ENCODE assay signal across 9 cellular contexts in the genomic region with DNA sequence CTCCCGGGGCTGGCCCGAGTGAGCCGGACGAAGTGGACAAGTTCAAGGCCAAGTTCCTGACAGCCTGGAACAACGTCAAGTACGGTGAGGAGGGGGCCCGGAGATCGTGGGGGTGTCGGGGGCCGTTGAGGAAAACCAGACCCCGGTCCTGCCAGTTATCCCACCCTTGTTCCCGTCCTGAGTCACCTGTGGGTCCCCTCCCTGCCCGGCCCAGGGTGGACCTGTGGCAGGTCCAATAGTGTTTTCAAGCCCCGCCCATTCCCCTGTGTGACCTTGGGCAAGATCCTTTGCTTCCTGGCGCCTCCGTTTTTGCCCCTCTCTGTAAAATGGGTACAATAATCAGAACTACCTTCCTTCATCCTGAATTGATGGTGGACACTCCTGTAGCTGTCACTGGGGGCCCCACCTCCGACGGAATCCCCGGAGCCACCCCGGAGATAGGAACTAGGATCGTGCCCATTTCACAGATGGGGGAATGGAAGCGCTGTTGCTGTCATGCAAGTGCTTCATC. TPM values are rescaled to one million over a fixed set of nuclear protein-coding genes. Genes with fewer than 3 reads are reported as not detected.
A peak's percentile ranks its signal among the peaks of the same experiment; 100 is the strongest.
DNase-seq lines count a peak whose midpoint lies in the region; ATAC-seq, FAIRE-seq and TF ChIP-seq lines count a peak whose summit lies in the region.
"Had no signal": no experiment of that assay in that cellular context is flagged by ENCODE, and none has a peak within 500 bp of the region (broad histone marks: within the 10 kb centered on the region; RNA-seq: fewer than 3 reads in every experiment).

No MANE protein-coding gene starts in this region.

- peaks cover 15% of the 10 kb centered on the region for H3K79me2 ChIP-seq in Karpas-422 (ENCODE audit: low read length)
- peaks cover 11% of the 10 kb centered on the region for H3K79me2 ChIP-seq in GM12878 (ENCODE audit: control insufficient read depth, insufficient read depth, low read length)

- SMC1A ChIA-PET in GM12878 (lab: Charles Lee; ENCODE audit: uncharacterized antibody, unreplicated experiment), result no interaction called here

- TF ChIP-seq RAD21 in GM12878 (IDR thresholded peaks at IDR 0.05; ENCODE audit: insufficient read depth, low read depth, low read length), result no peak

- intact Hi-C loops in GM12878 (cut with micrococcal nuclease; ENCODE audit: unreplicated experiment), result no loop called here
- intact Hi-C loops in left colon (cut with DNase I, micrococcal nuclease), result no loop called here

- H3K4me1 ChIP-seq in Karpas-422 (ENCODE audit: low read length) (peaks cover 19% of the 10 kb centered on the region), GM12878 (ENCODE audit: control insufficient read depth, insufficient read depth, low read length) (peaks cover 11% of the 10 kb centered on the region), subcutaneous abdominal adipose tissue (ENCODE audit: control insufficient read depth in 5 of 5, insufficient read depth in 5 of 5, low read length in 5 of 5) (peaks cover 2 to 19% (median 16%) of the 10 kb centered on the region in 5 donors)

- POLR2A ChIA-PET in GM12878 (lab: Charles Lee), result interaction anchor here (0.5 to 2.5 kb wide), 5 partner anchors 9 to 527 kb away, joined by 3 to 7 read pairs (median 6); no protein-coding TSS in a partner anchor

- 13% methylated on average over 22 of the region's 22 CpGs for WGBS in GM12878 (ENCODE audit: insufficient coverage, insufficient replicate concordance, low lambda C conversion rate, missing lambda C conversion rate)

- H3K4me3 ChIP-seq in Karpas-422 (ENCODE audit: low read length) (peak overlapping the region; percentile 83), GM12878 (peak overlapping the region; percentile 93), subcutaneous abdominal adipose tissue (ENCODE audit: low read depth in 1 of 5, low read length in 5 of 5) (peak overlapping the region; percentile 77 to 87 (median 85))

- H4K20me1 ChIP-seq in Karpas-422 (ENCODE audit: insufficient read depth, low read depth, low read length) (no peaks in the 10 kb centered on the region), GM12878 (ENCODE audit: control insufficient read depth, insufficient read depth) (no peaks in the 10 kb centered on the region)

- H3K9me3 ChIP-seq in Karpas-422 (ENCODE audit: low read length) (no peaks in the 10 kb centered on the region), GM12878 (replicated peaks; ENCODE audit: control insufficient read depth, insufficient read depth, low read length) (no peaks in the 10 kb centered on the region), subcutaneous abdominal adipose tissue (ENCODE audit: control insufficient read depth in 5 of 5, low read length in 5 of 5) (no peaks in the 10 kb centered on the region)

- peak overlapping the region; percentile 87 for H3K9ac ChIP-seq in Karpas-422 (ENCODE audit: low read length)
- peak overlapping the region; percentile 97 for H3K9ac ChIP-seq in GM12878 (ENCODE audit: control insufficient read depth, insufficient read depth, low read length)
- H3K9ac ChIP-seq in subcutaneous abdominal adipose tissue (ENCODE audit: low read length in 5 of 5), result peak overlapping the region; percentile 81 to 94 (median 90)

- H3K9me2 ChIP-seq in Karpas-422 (replicated peaks; ENCODE audit: insufficient read depth, low read length), result no peaks in the 10 kb centered on the region

- no peak for TF ChIP-seq EP300 in GM12878 (IDR thresholded peaks at IDR 0.05; ENCODE audit: borderline replicate concordance in 1 of 2, control insufficient read depth in 1 of 2, low read depth in 2 of 2, low read length in 2 of 2)

- H3K27me3 ChIP-seq in Karpas-422 (ENCODE audit: low read length) (no peaks in the 10 kb centered on the region), GM12878 (replicated peaks in 1 of 2; ENCODE audit: control insufficient read depth in 2 of 2, insufficient read depth in 2 of 2, low read length in 1 of 2) (peaks cover 0 to 1% of the 10 kb centered on the region in 2 experiments; a peak in 1 of 4 replicates), subcutaneous abdominal adipose tissue (ENCODE audit: control insufficient read depth in 5 of 5, insufficient read depth in 4 of 5, low read length in 5 of 5) (no peaks in the 10 kb centered on the region)

- RAD21 ChIA-PET in GM12878 (lab: Charles Lee; ENCODE audit: unreplicated experiment), result no interaction called here

- peaks cover 10% of the 10 kb centered on the region; the same call in 1 of the 2 replicates for H3K36me3 ChIP-seq in Karpas-422 (ENCODE audit: insufficient read depth, low read length)
- peaks cover 0 to 1% of the 10 kb centered on the region in 2 experiments; a peak in 2 of 4 replicates for H3K36me3 ChIP-seq in GM12878 (ENCODE audit: control insufficient read depth in 2 of 2, insufficient read depth in 2 of 2, low read length in 1 of 2)
- H3K36me3 ChIP-seq in subcutaneous abdominal adipose tissue (ENCODE audit: control insufficient read depth in 5 of 5, insufficient read depth in 5 of 5, low read length in 5 of 5), result peaks cover 0 to 22% (median 17%) of the 10 kb centered on the region in 5 donors

- no peak for TF ChIP-seq CTCF in GM12878 (IDR thresholded peaks at IDR 0.05 in 2 of 3, conservative IDR thresholded peaks at IDR 0.05 in 1 of 3; ENCODE audit: control insufficient read depth in 2 of 3, extremely low read depth in 1 of 3, insufficient read depth in 1 of 3, low read depth in 3 of 3, low read length in 3 of 3)

- DNase-seq in NCI-H82 (lab: John Stamatoyannopoulos, UW), result peak; percentile 24
- DNase-seq in NCI-H82 treated with DMSO at 0.1 percent for 48 hours (lab: John Stamatoyannopoulos, UW; ENCODE audit: unreplicated experiment), result no peak
- DNase-seq in Karpas-422, result peak; percentile 66
- DNase-seq in GM12878 (ENCODE audit: low read depth, low spot score), result no peak
- DNase-seq in left colon, result peak; percentile 85
- no peak for DNase-seq in NCI-H524 (lab: John Stamatoyannopoulos, UW)
- DNase-seq in DMS153 (lab: John Stamatoyannopoulos, UW), result no peak

- H2AFZ ChIP-seq in Karpas-422 (ENCODE audit: low read length) (peak overlapping the region; percentile 21), GM12878 (ENCODE audit: control insufficient read depth, low read depth, low read length) (peak overlapping the region; percentile 86)

- CTCF ChIA-PET in GM12878 (lab: Yijun Ruan, JAX), result interaction anchor here (1.1 kb wide), 1 partner anchor 99 kb away, joined by 3 read pairs; no protein-coding TSS in a partner anchor

- H3K4me2 ChIP-seq in Karpas-422 (ENCODE audit: low read depth, low read length, poor library complexity, severe bottlenecking) (peak overlapping the region; percentile 67), GM12878 (ENCODE audit: control insufficient read depth, insufficient read depth) (peak overlapping the region; percentile 100)

- no TSS peak for BruUV-seq in GM12878 (replicated peaks; lab: Mats Ljungman, UMichigan)

- no peak for FAIRE-seq in GM12878 (lab: Jason Lieb, UNC)
- FAIRE-seq: G401.6 had no signal

- in situ Hi-C loops in GM12878 (cut with MboI), result no loop called here

- peak; percentile 52 for ATAC-seq in GM12878
- peak; percentile 67 for ATAC-seq in left colon

- no peak; the same call in 1 of the 2 replicates for TF ChIP-seq POLR2A in GM12878 (IDR thresholded peaks at IDR 0.05; ENCODE audit: low read depth, low read length)

- H3K27ac ChIP-seq in Karpas-422 (ENCODE audit: low read length), result no peak overlapping the region
- H3K27ac ChIP-seq in GM12878 (ENCODE audit: control insufficient read depth, insufficient read depth), result peak overlapping the region; percentile 83
- H3K27ac ChIP-seq in subcutaneous abdominal adipose tissue (ENCODE audit: low read depth, low read length), result peak overlapping the region; percentile 30

RNA-seq across cellular contexts. Expression of a gene that starts 0.6 kb away (rescaled TPM):
- total RNA-seq in Karpas-422 (2014; rRNA removed; shearing (Covaris generic); ENCODE audit: low replicate concordance), result 7.0 and 15.2 TPM in 2 replicates
- 11.7 and 13.3 TPM in 2 replicates for total RNA-seq in GM12878 (2013; cell fraction: nucleolus; rRNA removed)
- total RNA-seq in GM12878 (2014; rRNA removed) (15.6 and 16.8 TPM in 2 replicates), GM12878 (2014; rRNA removed; fragmentation: Illumina TruSeq; extraction: Trizol) (8.1 and 8.4 TPM in 2 replicates), GM12878 (2021) (24.2 and 24.3 TPM in 2 replicates), left colon (10 to 100 TPM; 87.0 to 93.9 TPM)
- 7.4 TPM for polyA plus RNA-seq in GM12878 (2011; ENCODE audit: low read depth)
- polyA plus RNA-seq in GM12878 (2011; rRNA removed) (7.9 and 14.5 TPM in 2 replicates), GM12878 (2014; fragmentation: Illumina TruSeq; extraction: Trizol) (1.2 and 7.7 TPM in 2 replicates), GM12878 (2014; fragmentation: Nextera tagmentation; extraction: Ambion mirVana) (1 to 10 TPM in 1 of 2 experiments, under 1 TPM in 1; 0.39 to 2.3 TPM), GM12878 (2014; rRNA removed) (26.7 and 28.7 TPM in 2 replicates), GM12878 (2016; fragmentation: Nextera tagmentation; extraction: Ambion mirVana) (10 to 100 TPM; 12.4 to 14.6 TPM)
- polyA plus RNA-seq in GM12878 (2011; cell fraction: cytosol; rRNA removed), result 20.2 and 26.1 TPM in 2 replicates
- polyA plus RNA-seq in GM12878 (2011; cell fraction: nucleus; rRNA removed), result 45.2 and 57.3 TPM in 2 replicates
- 17.3 and 23.3 TPM in 2 replicates for polyA plus RNA-seq in GM12878 (2012)
- polyA minus RNA-seq in GM12878 (2011; rRNA and poly(A)+ RNA removed), result 10.1 and 22.5 TPM in 2 replicates
- polyA minus RNA-seq in GM12878 (2011; cell fraction: cytosol; rRNA and poly(A)+ RNA removed), result 6.4 and 9.4 TPM in 2 replicates
- 10.0 and 14.4 TPM in 2 replicates for polyA minus RNA-seq in GM12878 (2011; cell fraction: nucleus; rRNA and poly(A)+ RNA removed)

RNA-seq across cellular contexts. Expression of a gene that starts 21.5 kb away (rescaled TPM):
- 30.0 and 41.7 TPM in 2 replicates for total RNA-seq in Karpas-422 (2014; rRNA removed; shearing (Covaris generic); ENCODE audit: low replicate concordance)
- total RNA-seq in GM12878 (2013; cell fraction: nucleolus; rRNA removed), result 18.6 and 20.9 TPM in 2 replicates
- total RNA-seq in GM12878 (2014; rRNA removed) (25.3 and 31.0 TPM in 2 replicates), GM12878 (2014; rRNA removed; fragmentation: Illumina TruSeq; extraction: Trizol) (17.6 and 21.0 TPM in 2 replicates), GM12878 (2021) (32.7 and 36.2 TPM in 2 replicates), left colon (10 to 100 TPM; 12.9 to 14.9 TPM)
- polyA plus RNA-seq in GM12878 (2011; ENCODE audit: low read depth), result 10.2 TPM
- polyA plus RNA-seq in GM12878 (2011; rRNA removed) (17.2 and 17.4 TPM in 2 replicates), GM12878 (2014; fragmentation: Illumina TruSeq; extraction: Trizol) (21.9 and 24.7 TPM in 2 replicates), GM12878 (2014; fragmentation: Nextera tagmentation; extraction: Ambion mirVana) (1 to 10 TPM in 1 of 2 experiments, under 1 TPM in 1; 0.98 to 3.4 TPM), GM12878 (2014; rRNA removed) (42.5 and 42.6 TPM in 2 replicates), GM12878 (2016; fragmentation: Nextera tagmentation; extraction: Ambion mirVana) (10 to 100 TPM; 24.7 to 27.4 TPM)
- polyA plus RNA-seq in GM12878 (2011; cell fraction: cytosol; rRNA removed), result 12.3 and 17.7 TPM in 2 replicates
- polyA plus RNA-seq in GM12878 (2011; cell fraction: nucleus; rRNA removed), result 43.9 and 57.1 TPM in 2 replicates
- 18.6 and 27.4 TPM in 2 replicates for polyA plus RNA-seq in GM12878 (2012)
- 5.3 and 7.0 TPM in 2 replicates for polyA minus RNA-seq in GM12878 (2011; rRNA and poly(A)+ RNA removed)
- polyA minus RNA-seq in GM12878 (2011; cell fraction: cytosol; rRNA and poly(A)+ RNA removed), result 8.0 and 9.6 TPM in 2 replicates
- 12.5 and 24.5 TPM in 2 replicates for polyA minus RNA-seq in GM12878 (2011; cell fraction: nucleus; rRNA and poly(A)+ RNA removed)

RNA-seq across cellular contexts. Expression of a gene that starts 24.5 kb away (rescaled TPM):
- 2.3 and 3.7 TPM in 2 replicates for total RNA-seq in Karpas-422 (2014; rRNA removed; shearing (Covaris generic); ENCODE audit: low replicate concordance)
- total RNA-seq in GM12878 (2013; cell fraction: nucleolus; rRNA removed), result 1.3 and 1.9 TPM in 2 replicates
- total RNA-seq in GM12878 (2014; rRNA removed) (3.4 TPM in 2 replicates), GM12878 (2014; rRNA removed; fragmentation: Illumina TruSeq; extraction: Trizol) (7.6 and 8.5 TPM in 2 replicates), GM12878 (2021) (10.2 and 11.0 TPM in 2 replicates), left colon (10 to 100 TPM in 1 of 2 donors, 1 to 10 TPM in 1; 9.3 to 12.5 TPM)
- polyA plus RNA-seq in GM12878 (2011; ENCODE audit: low read depth), result 4.1 TPM
- polyA plus RNA-seq in GM12878 (2011; rRNA removed) (11.9 and 17.0 TPM in 2 replicates), GM12878 (2014; fragmentation: Illumina TruSeq; extraction: Trizol) (3.6 and 5.2 TPM in 2 replicates), GM12878 (2014; fragmentation: Nextera tagmentation; extraction: Ambion mirVana) (1 to 10 TPM in 1 of 2 experiments, under 1 TPM in 1; 0.53 to 4.9 TPM), GM12878 (2014; rRNA removed) (17.2 and 18.0 TPM in 2 replicates), GM12878 (2016; fragmentation: Nextera tagmentation; extraction: Ambion mirVana) (1 to 10 TPM; 5.9 to 9.3 TPM)
- 19.5 and 28.1 TPM in 2 replicates for polyA plus RNA-seq in GM12878 (2011; cell fraction: cytosol; rRNA removed)
- polyA plus RNA-seq in GM12878 (2011; cell fraction: nucleus; rRNA removed), result 11.9 and 14.9 TPM in 2 replicates
- polyA plus RNA-seq in GM12878 (2012), result 11.9 and 14.9 TPM in 2 replicates
- 5.3 and 8.3 TPM in 2 replicates for polyA minus RNA-seq in GM12878 (2011; rRNA and poly(A)+ RNA removed)
- 2.9 and 5.2 TPM in 2 replicates for polyA minus RNA-seq in GM12878 (2011; cell fraction: cytosol; rRNA and poly(A)+ RNA removed)
- 1.7 and 1.8 TPM in 2 replicates for polyA minus RNA-seq in GM12878 (2011; cell fraction: nucleus; rRNA and poly(A)+ RNA removed)

RNA-seq across cellular contexts. Expression of a gene that starts 27.1 kb away (rescaled TPM):
- total RNA-seq in Karpas-422 (2014; rRNA removed; shearing (Covaris generic); ENCODE audit: low replicate concordance), result not detected in 2 replicates
- total RNA-seq in GM12878 (2013; cell fraction: nucleolus; rRNA removed), result not detected in 2 replicates
- 0.11 TPM in 1 of 2 replicates, not detected in the other for total RNA-seq in GM12878 (2014; rRNA removed)
- 0.14 TPM in 1 of 2 replicates, not detected in the other for total RNA-seq in GM12878 (2014; rRNA removed; fragmentation: Illumina TruSeq; extraction: Trizol)
- total RNA-seq in GM12878 (2021), result not detected in 2 replicates
- not detected for polyA plus RNA-seq in GM12878 (2011; ENCODE audit: low read depth)
- polyA plus RNA-seq in GM12878 (2011; rRNA removed), result 0.04 TPM in 1 of 2 replicates, not detected in the other
- 0.03 TPM in 1 of 2 replicates, not detected in the other for polyA plus RNA-seq in GM12878 (2011; cell fraction: cytosol; rRNA removed)
- not detected in 2 replicates for polyA plus RNA-seq in GM12878 (2011; cell fraction: nucleus; rRNA removed)
- polyA plus RNA-seq in GM12878 (2012), result not detected in 2 replicates
- not detected in 2 replicates for polyA plus RNA-seq in GM12878 (2014; fragmentation: Illumina TruSeq; extraction: Trizol)
- not detected for polyA plus RNA-seq in GM12878 (2014; fragmentation: Nextera tagmentation; extraction: Ambion mirVana)
- 0.14 TPM in 1 of 2 replicates, not detected in the other for polyA plus RNA-seq in GM12878 (2014; rRNA removed)
- polyA plus RNA-seq in GM12878 (2016; fragmentation: Nextera tagmentation; extraction: Ambion mirVana), result not detected
- polyA minus RNA-seq in GM12878 (2011; rRNA and poly(A)+ RNA removed), result not detected in 2 replicates
- polyA minus RNA-seq in GM12878 (2011; cell fraction: cytosol; rRNA and poly(A)+ RNA removed), result not detected in 2 replicates
- polyA minus RNA-seq in GM12878 (2011; cell fraction: nucleus; rRNA and poly(A)+ RNA removed), result not detected in 2 replicates
- total RNA-seq in left colon, result under 1 TPM; 0.15 to 0.20 TPM

RNA-seq across cellular contexts. Expression of a gene that starts 41.1 kb away (rescaled TPM):
- total RNA-seq in Karpas-422 (2014; rRNA removed; shearing (Covaris generic); ENCODE audit: low replicate concordance), result 25.0 and 53.9 TPM in 2 replicates
- 30.3 and 40.1 TPM in 2 replicates for total RNA-seq in GM12878 (2013; cell fraction: nucleolus; rRNA removed)
- 49.0 and 60.4 TPM in 2 replicates for total RNA-seq in GM12878 (2014; rRNA removed)
- total RNA-seq in GM12878 (2014; rRNA removed; fragmentation: Illumina TruSeq; extraction: Trizol), result 44.3 and 54.7 TPM in 2 replicates
- 61.2 and 76.2 TPM in 2 replicates for total RNA-seq in GM12878 (2021)
- 19.1 TPM for polyA plus RNA-seq in GM12878 (2011; ENCODE audit: low read depth)
- polyA plus RNA-seq in GM12878 (2011; rRNA removed), result 23.7 and 42.6 TPM in 2 replicates
- polyA plus RNA-seq in GM12878 (2011; cell fraction: cytosol; rRNA removed), result 45.2 and 63.6 TPM in 2 replicates
- polyA plus RNA-seq in GM12878 (2011; cell fraction: nucleus; rRNA removed), result 57.9 and 62.3 TPM in 2 replicates
- polyA plus RNA-seq in GM12878 (2012), result 31.0 and 33.1 TPM in 2 replicates
- polyA plus RNA-seq in GM12878 (2014; fragmentation: Illumina TruSeq; extraction: Trizol), result 17.2 and 36.7 TPM in 2 replicates
- 1 to 10 TPM; 1.4 to 9.3 TPM for polyA plus RNA-seq in GM12878 (2014; fragmentation: Nextera tagmentation; extraction: Ambion mirVana)
- 41.2 and 50.2 TPM in 2 replicates for polyA plus RNA-seq in GM12878 (2014; rRNA removed)
- polyA plus RNA-seq in GM12878 (2016; fragmentation: Nextera tagmentation; extraction: Ambion mirVana), result 10 to 100 TPM; 83.1 to 87.7 TPM
- polyA minus RNA-seq in GM12878 (2011; rRNA and poly(A)+ RNA removed), result 102 and 125 TPM in 2 replicates
- polyA minus RNA-seq in GM12878 (2011; cell fraction: cytosol; rRNA and poly(A)+ RNA removed), result 29.0 and 35.8 TPM in 2 replicates
- 16.2 and 22.3 TPM in 2 replicates for polyA minus RNA-seq in GM12878 (2011; cell fraction: nucleus; rRNA and poly(A)+ RNA removed)
- 10 to 100 TPM; 52.3 to 54.5 TPM for total RNA-seq in left colon

Comparison
In these comparisons a context has a peak if more than half of its experiments do, and no peak if none do; other contexts are left out.
1. DNase-seq: peak in NCI-H82 (single experiment), Karpas-422 (single experiment) and left colon (2 of 2); none in NCI-H82 treated with DMSO at 0.1 percent for 48 hours (single experiment), GM12878 (single experiment), NCI-H524 (0 of 2) and DMS153 (single experiment).
2. Peak in every context shown above with its lines, with median percentiles within 50 percentile points of each other: H3K4me3 ChIP-seq and H3K9ac ChIP-seq.